ENCODE assay signal across 2 cellular contexts in the genomic region with DNA sequence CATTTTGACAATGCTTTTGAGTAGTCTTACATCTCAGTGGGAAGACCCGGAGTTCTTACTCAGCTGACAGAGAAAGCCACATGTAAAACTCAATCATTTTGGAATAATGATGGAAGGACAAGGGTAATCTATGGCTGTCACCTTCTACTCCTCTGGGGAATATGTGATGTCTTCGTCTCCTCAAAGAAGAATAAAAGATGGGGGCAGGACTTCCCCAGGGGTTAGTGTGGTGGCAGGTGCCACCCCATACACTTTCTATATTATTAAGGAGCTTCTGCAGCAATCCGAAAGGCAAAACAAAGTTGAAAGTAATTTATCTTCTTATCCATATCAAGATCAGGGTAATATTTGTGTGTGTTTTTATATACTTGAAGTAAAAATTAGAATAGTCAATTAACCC.
TF ChIP-seq lines count a peak whose summit lies in the region.

No MANE protein-coding gene starts in this region.

TF ChIP-seq in GM12878, 131 proteins besides CTCF, POLR2A, EP300 and RAD21 (continued from another document and continues in another):
- TF ChIP-seq MYC (IDR thresholded peaks at IDR 0.05; ENCODE audit: insufficient read depth, insufficient read length, insufficient replicate concordance, low read length, severe bottlenecking), result no peak
- TF ChIP-seq EZH2 (IDR thresholded peaks at IDR 0.05; ENCODE audit: borderline replicate concordance, control insufficient read depth, low read depth, low read length), result no peak
- no peak for TF ChIP-seq NBN (IDR thresholded peaks at IDR 0.05)
- TF ChIP-seq RELA (IDR thresholded peaks at IDR 0.05; ENCODE audit: borderline replicate concordance, partially characterized antibody), result peak; percentile 28
- no peak for TF ChIP-seq ZNF217 (IDR thresholded peaks at IDR 0.05)
- TF ChIP-seq LARP7 (IDR thresholded peaks at IDR 0.05), result no peak
- TF ChIP-seq, protein P1, sequence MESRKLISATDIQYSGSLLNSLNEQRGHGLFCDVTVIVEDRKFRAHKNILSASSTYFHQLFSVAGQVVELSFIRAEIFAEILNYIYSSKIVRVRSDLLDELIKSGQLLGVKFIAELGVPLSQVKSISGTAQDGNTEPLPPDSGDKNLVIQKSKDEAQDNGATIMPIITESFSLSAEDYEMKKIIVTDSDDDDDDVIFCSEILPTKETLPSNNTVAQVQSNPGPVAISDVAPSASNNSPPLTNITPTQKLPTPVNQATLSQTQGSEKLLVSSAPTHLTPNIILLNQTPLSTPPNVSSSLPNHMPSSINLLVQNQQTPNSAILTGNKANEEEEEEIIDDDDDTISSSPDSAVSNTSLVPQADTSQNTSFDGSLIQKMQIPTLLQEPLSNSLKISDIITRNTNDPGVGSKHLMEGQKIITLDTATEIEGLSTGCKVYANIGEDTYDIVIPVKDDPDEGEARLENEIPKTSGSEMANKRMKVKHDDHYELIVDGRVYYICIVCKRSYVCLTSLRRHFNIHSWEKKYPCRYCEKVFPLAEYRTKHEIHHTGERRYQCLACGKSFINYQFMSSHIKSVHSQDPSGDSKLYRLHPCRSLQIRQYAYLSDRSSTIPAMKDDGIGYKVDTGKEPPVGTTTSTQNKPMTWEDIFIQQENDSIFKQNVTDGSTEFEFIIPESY (IDR thresholded peaks at IDR 0.05), result no peak
- TF ChIP-seq ETV6 (conservative IDR thresholded peaks at IDR 0.05 in 1 of 2, IDR thresholded peaks at IDR 0.05 in 1 of 2; ENCODE audit: borderline replicate concordance in 1 of 2, low read depth in 1 of 2), result no peak
- TF ChIP-seq, protein P2, sequence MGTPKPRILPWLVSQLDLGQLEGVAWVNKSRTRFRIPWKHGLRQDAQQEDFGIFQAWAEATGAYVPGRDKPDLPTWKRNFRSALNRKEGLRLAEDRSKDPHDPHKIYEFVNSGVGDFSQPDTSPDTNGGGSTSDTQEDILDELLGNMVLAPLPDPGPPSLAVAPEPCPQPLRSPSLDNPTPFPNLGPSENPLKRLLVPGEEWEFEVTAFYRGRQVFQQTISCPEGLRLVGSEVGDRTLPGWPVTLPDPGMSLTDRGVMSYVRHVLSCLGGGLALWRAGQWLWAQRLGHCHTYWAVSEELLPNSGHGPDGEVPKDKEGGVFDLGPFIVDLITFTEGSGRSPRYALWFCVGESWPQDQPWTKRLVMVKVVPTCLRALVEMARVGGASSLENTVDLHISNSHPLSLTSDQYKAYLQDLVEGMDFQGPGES (IDR thresholded peaks at IDR 0.05), result no peak
- no peak for TF ChIP-seq SUPT20H (IDR thresholded peaks at IDR 0.05; ENCODE audit: borderline replicate concordance, control insufficient read depth, low read depth, low read length)
- TF ChIP-seq RUNX3 (IDR thresholded peaks at IDR 0.05; ENCODE audit: low read length), result peak; percentile 56; the same call in 1 of the 2 replicates
- no peak for TF ChIP-seq ZNF384 (IDR thresholded peaks at IDR 0.05; ENCODE audit: borderline replicate concordance, low read depth, low read length)
- TF ChIP-seq, protein P3, sequence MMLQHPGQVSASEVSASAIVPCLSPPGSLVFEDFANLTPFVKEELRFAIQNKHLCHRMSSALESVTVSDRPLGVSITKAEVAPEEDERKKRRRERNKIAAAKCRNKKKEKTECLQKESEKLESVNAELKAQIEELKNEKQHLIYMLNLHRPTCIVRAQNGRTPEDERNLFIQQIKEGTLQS (IDR thresholded peaks at IDR 0.05; ENCODE audit: borderline replicate concordance, extremely low read depth, low read depth, low read length), result no peak
- no peak for TF ChIP-seq CBX3 (IDR thresholded peaks at IDR 0.05; ENCODE audit: borderline replicate concordance, low read depth)
- peak; percentile 77 for TF ChIP-seq IKZF1 (conservative IDR thresholded peaks at IDR 0.05)
- peak; percentile 60; the same call in 1 of the 2 replicates for TF ChIP-seq NR2F1 (conservative IDR thresholded peaks at IDR 0.05)
- TF ChIP-seq RBBP5 (conservative IDR thresholded peaks at IDR 0.05), result no peak
- TF ChIP-seq ASH2L (IDR thresholded peaks at IDR 0.05; ENCODE audit: borderline replicate concordance, low read depth), result no peak
- no peak for TF ChIP-seq STAT1 (conservative IDR thresholded peaks at IDR 0.05)
- TF ChIP-seq SPI1 (IDR thresholded peaks at IDR 0.05; ENCODE audit: borderline replicate concordance, insufficient read depth, low read depth, low read length), result no peak
- TF ChIP-seq, protein P4, sequence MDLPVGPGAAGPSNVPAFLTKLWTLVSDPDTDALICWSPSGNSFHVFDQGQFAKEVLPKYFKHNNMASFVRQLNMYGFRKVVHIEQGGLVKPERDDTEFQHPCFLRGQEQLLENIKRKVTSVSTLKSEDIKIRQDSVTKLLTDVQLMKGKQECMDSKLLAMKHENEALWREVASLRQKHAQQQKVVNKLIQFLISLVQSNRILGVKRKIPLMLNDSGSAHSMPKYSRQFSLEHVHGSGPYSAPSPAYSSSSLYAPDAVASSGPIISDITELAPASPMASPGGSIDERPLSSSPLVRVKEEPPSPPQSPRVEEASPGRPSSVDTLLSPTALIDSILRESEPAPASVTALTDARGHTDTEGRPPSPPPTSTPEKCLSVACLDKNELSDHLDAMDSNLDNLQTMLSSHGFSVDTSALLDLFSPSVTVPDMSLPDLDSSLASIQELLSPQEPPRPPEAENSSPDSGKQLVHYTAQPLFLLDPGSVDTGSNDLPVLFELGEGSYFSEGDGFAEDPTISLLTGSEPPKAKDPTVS (IDR thresholded peaks at IDR 0.05; ENCODE audit: low read depth, low read length), result no peak
- TF ChIP-seq, protein P5, sequence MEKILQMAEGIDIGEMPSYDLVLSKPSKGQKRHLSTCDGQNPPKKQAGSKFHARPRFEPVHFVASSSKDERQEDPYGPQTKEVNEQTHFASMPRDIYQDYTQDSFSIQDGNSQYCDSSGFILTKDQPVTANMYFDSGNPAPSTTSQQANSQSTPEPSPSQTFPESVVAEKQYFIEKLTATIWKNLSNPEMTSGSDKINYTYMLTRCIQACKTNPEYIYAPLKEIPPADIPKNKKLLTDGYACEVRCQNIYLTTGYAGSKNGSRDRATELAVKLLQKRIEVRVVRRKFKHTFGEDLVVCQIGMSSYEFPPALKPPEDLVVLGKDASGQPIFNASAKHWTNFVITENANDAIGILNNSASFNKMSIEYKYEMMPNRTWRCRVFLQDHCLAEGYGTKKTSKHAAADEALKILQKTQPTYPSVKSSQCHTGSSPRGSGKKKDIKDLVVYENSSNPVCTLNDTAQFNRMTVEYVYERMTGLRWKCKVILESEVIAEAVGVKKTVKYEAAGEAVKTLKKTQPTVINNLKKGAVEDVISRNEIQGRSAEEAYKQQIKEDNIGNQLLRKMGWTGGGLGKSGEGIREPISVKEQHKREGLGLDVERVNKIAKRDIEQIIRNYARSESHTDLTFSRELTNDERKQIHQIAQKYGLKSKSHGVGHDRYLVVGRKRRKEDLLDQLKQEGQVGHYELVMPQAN (conservative IDR thresholded peaks at IDR 0.05), result no peak
- TF ChIP-seq HDGF (IDR thresholded peaks at IDR 0.05), result no peak

TF ChIP-seq in GM23338, 12 proteins besides CTCF, POLR2A, EP300 and RAD21:
- TF ChIP-seq, protein P6, sequence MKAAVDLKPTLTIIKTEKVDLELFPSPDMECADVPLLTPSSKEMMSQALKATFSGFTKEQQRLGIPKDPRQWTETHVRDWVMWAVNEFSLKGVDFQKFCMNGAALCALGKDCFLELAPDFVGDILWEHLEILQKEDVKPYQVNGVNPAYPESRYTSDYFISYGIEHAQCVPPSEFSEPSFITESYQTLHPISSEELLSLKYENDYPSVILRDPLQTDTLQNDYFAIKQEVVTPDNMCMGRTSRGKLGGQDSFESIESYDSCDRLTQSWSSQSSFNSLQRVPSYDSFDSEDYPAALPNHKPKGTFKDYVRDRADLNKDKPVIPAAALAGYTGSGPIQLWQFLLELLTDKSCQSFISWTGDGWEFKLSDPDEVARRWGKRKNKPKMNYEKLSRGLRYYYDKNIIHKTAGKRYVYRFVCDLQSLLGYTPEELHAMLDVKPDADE (IDR thresholded peaks at IDR 0.05), result no peak
- TF ChIP-seq STAT1 (IDR thresholded peaks at IDR 0.05; ENCODE audit: unreplicated experiment) (no peak), NANOG (IDR thresholded peaks at IDR 0.05; ENCODE audit: borderline replicate concordance) (no peak), JUNB (IDR thresholded peaks at IDR 0.05; ENCODE audit: unreplicated experiment) (no peak), ZNF114 (CRISPR knock-in tag; IDR thresholded peaks at IDR 0.05) (no peak), EZH2phosphoT487 (IDR thresholded peaks at IDR 0.05; ENCODE audit: unreplicated experiment) (no peak), EZH2 (IDR thresholded peaks at IDR 0.05; ENCODE audit: low read depth, unreplicated experiment) (no peak), CREB1 (CRISPR knock-in tag; IDR thresholded peaks at IDR 0.05; ENCODE audit: low read depth) (no peak), POLR2AphosphoS5 (IDR thresholded peaks at IDR 0.05; ENCODE audit: low read depth) (no peak), ZNF331 (CRISPR knock-in tag; IDR thresholded peaks at IDR 0.05; ENCODE audit: low read depth) (no peak)
- TF ChIP-seq, protein P7, sequence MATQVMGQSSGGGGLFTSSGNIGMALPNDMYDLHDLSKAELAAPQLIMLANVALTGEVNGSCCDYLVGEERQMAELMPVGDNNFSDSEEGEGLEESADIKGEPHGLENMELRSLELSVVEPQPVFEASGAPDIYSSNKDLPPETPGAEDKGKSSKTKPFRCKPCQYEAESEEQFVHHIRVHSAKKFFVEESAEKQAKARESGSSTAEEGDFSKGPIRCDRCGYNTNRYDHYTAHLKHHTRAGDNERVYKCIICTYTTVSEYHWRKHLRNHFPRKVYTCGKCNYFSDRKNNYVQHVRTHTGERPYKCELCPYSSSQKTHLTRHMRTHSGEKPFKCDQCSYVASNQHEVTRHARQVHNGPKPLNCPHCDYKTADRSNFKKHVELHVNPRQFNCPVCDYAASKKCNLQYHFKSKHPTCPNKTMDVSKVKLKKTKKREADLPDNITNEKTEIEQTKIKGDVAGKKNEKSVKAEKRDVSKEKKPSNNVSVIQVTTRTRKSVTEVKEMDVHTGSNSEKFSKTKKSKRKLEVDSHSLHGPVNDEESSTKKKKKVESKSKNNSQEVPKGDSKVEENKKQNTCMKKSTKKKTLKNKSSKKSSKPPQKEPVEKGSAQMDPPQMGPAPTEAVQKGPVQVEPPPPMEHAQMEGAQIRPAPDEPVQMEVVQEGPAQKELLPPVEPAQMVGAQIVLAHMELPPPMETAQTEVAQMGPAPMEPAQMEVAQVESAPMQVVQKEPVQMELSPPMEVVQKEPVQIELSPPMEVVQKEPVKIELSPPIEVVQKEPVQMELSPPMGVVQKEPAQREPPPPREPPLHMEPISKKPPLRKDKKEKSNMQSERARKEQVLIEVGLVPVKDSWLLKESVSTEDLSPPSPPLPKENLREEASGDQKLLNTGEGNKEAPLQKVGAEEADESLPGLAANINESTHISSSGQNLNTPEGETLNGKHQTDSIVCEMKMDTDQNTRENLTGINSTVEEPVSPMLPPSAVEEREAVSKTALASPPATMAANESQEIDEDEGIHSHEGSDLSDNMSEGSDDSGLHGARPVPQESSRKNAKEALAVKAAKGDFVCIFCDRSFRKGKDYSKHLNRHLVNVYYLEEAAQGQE (IDR thresholded peaks at IDR 0.05; ENCODE audit: unreplicated experiment), result no peak
- TF ChIP-seq, protein P8, sequence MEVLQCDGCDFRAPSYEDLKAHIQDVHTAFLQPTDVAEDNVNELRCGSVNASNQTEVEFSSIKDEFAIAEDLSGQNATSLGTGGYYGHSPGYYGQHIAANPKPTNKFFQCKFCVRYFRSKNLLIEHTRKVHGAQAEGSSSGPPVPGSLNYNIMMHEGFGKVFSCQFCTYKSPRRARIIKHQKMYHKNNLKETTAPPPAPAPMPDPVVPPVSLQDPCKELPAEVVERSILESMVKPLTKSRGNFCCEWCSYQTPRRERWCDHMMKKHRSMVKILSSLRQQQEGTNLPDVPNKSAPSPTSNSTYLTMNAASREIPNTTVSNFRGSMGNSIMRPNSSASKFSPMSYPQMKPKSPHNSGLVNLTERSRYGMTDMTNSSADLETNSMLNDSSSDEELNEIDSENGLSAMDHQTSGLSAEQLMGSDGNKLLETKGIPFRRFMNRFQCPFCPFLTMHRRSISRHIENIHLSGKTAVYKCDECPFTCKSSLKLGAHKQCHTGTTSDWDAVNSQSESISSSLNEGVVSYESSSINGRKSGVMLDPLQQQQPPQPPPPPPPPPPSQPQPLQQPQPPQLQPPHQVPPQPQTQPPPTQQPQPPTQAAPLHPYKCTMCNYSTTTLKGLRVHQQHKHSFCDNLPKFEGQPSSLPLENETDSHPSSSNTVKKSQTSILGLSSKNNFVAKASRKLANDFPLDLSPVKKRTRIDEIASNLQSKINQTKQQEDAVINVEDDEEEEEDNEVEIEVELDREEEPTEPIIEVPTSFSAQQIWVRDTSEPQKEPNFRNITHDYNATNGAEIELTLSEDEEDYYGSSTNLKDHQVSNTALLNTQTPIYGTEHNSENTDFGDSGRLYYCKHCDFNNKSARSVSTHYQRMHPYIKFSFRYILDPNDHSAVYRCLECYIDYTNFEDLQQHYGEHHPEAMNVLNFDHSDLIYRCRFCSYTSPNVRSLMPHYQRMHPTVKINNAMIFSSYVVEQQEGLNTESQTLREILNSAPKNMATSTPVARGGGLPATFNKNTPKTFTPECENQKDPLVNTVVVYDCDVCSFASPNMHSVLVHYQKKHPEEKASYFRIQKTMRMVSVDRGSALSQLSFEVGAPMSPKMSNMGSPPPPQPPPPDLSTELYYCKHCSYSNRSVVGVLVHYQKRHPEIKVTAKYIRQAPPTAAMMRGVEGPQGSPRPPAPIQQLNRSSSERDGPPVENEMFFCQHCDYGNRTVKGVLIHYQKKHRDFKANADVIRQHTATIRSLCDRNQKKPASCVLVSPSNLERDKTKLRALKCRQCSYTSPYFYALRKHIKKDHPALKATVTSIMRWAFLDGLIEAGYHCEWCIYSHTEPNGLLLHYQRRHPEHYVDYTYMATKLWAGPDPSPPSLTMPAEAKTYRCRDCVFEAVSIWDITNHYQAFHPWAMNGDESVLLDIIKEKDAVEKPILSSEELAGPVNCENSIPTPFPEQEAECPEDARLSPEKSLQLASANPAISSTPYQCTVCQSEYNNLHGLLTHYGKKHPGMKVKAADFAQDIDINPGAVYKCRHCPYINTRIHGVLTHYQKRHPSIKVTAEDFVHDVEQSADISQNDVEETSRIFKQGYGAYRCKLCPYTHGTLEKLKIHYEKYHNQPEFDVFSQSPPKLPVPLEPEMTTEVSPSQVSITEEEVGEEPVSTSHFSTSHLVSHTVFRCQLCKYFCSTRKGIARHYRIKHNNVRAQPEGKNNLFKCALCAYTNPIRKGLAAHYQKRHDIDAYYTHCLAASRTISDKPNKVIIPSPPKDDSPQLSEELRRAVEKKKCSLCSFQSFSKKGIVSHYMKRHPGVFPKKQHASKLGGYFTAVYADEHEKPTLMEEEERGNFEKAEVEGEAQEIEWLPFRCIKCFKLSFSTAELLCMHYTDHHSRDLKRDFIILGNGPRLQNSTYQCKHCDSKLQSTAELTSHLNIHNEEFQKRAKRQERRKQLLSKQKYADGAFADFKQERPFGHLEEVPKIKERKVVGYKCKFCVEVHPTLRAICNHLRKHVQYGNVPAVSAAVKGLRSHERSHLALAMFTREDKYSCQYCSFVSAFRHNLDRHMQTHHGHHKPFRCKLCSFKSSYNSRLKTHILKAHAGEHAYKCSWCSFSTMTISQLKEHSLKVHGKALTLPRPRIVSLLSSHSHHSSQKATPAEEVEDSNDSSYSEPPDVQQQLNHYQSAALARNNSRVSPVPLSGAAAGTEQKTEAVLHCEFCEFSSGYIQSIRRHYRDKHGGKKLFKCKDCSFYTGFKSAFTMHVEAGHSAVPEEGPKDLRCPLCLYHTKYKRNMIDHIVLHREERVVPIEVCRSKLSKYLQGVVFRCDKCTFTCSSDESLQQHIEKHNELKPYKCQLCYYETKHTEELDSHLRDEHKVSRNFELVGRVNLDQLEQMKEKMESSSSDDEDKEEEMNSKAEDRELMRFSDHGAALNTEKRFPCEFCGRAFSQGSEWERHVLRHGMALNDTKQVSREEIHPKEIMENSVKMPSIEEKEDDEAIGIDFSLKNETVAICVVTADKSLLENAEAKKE (CRISPR knock-in tag; IDR thresholded peaks at IDR 0.05), result no peak
